Comparison of ENCODE assay signal across 9 cellular contexts in genomic region chr9:132800038-132800648, GRCh38.
DNase-seq lines count a peak whose midpoint lies in the region; ATAC-seq and TF ChIP-seq lines count a peak whose summit lies in the region.
"Had no signal": no experiment of that assay in that cellular context is flagged by ENCODE, and none has a peak within 500 bp of the region (broad histone marks: within the 10 kb centered on the region; RNA-seq: fewer than 3 reads in every experiment).

No MANE protein-coding gene starts in this region.

- peak; percentile 88 for TF ChIP-seq CTCF in KMS-11 (conservative IDR thresholded peaks at IDR 0.05; ENCODE audit: low read depth, low read length)
- peak; percentile 87 for TF ChIP-seq CTCF in fibroblast of villous mesenchyme (IDR thresholded peaks at IDR 0.05; ENCODE audit: insufficient read depth, low read depth, low read length)
- TF ChIP-seq CTCF in neural crest cell (conservative IDR thresholded peaks at IDR 0.05) = peak; percentile 93

- peaks cover 16% of the 10 kb centered on the region; the same call in 1 of the 2 replicates for H3K27me3 ChIP-seq in KMS-11 (ENCODE audit: insufficient read depth, low read depth)

- no peak overlapping the region; the same call in 1 of the 2 replicates for H2AFZ ChIP-seq in KMS-11 (ENCODE audit: low read depth)

- H3K27ac Mint-ChIP-seq in activated T-helper 17 cell treated with anti-CD3 and anti-CD28 coated beads, Interleukin-2, amount 50 U/mL, for 72 hours = peak overlapping the region; percentile 28
- no peak overlapping the region for H3K27ac Mint-ChIP-seq in neural crest cell (ENCODE audit: unreplicated experiment)
- H3K27ac Mint-ChIP-seq: T-helper 1 cell treated with Interleukin-12 subunit alpha and Interleukin-12 subunit beta and Interleukin-4 antibody, amounts not matched to agents 30 μg/mL and 1 μg/mL, for 36 hours had no signal

- no peaks in the 10 kb centered on the region for H3K9me3 Mint-ChIP-seq in activated T-helper 17 cell treated with anti-CD3 and anti-CD28 coated beads, Interleukin-2, amount 50 U/mL, for 72 hours
- no peaks in the 10 kb centered on the region for H3K9me3 Mint-ChIP-seq in neural crest cell
- H3K9me3 Mint-ChIP-seq: T-helper 1 cell treated with Interleukin-12 subunit alpha and Interleukin-12 subunit beta and Interleukin-4 antibody, amounts not matched to agents 30 μg/mL and 1 μg/mL, for 36 hours had no signal

- H3K9ac ChIP-seq in KMS-11 = no peak overlapping the region

- H3K27ac ChIP-seq in KMS-11 = no peak overlapping the region

- H3K4me1 Mint-ChIP-seq in activated T-helper 17 cell treated with anti-CD3 and anti-CD28 coated beads, Interleukin-2, amount 50 U/mL, for 72 hours = no peaks in the 10 kb centered on the region
- H3K4me1 Mint-ChIP-seq in neural crest cell = peaks cover 17% of the 10 kb centered on the region

- H3K4me1 ChIP-seq in KMS-11 (ENCODE audit: low read depth, poor library complexity, severe bottlenecking) = no peaks in the 10 kb centered on the region

- no peak overlapping the region for H3K4me3 ChIP-seq in KMS-11 (IDR thresholded peaks at IDR 0.05; ENCODE audit: insufficient read depth, low read depth, low read length)
- no peak overlapping the region for H3K4me3 ChIP-seq in fibroblast of villous mesenchyme (ENCODE audit: low read depth, low read length)

- H3K4me2 ChIP-seq in KMS-11 = peak overlapping the region; percentile 3; the same call in 1 of the 2 replicates

- H3K36me3 Mint-ChIP-seq in activated T-helper 17 cell treated with anti-CD3 and anti-CD28 coated beads, Interleukin-2, amount 50 U/mL, for 72 hours (ENCODE audit: low read depth) = no peaks in the 10 kb centered on the region
- H3K36me3 Mint-ChIP-seq in neural crest cell (ENCODE audit: low read depth) = no peaks in the 10 kb centered on the region

- DNase-seq in DMS 273 treated with DMSO at 0.1 percent for 48 hours (lab: John Stamatoyannopoulos, UW) (peak; percentile 6), RKO (ENCODE audit: low spot score) (peak; percentile 79), fibroblast of villous mesenchyme (ENCODE audit: low read depth) (peak; percentile 65), neural crest cell (ENCODE audit: low read depth, low spot score) (peak; percentile 55)
- DNase-seq in stimulated activated naive CD4-positive, alpha-beta T cell (lab: John Stamatoyannopoulos, UW) = peak; percentile 37 to 75 (median 54)

- H3K27me3 Mint-ChIP-seq in activated T-helper 17 cell treated with anti-CD3 and anti-CD28 coated beads, Interleukin-2, amount 50 U/mL, for 72 hours = peaks cover 38% of the 10 kb centered on the region
- peaks cover 19% of the 10 kb centered on the region for H3K27me3 Mint-ChIP-seq in neural crest cell (ENCODE audit: low read depth)

- H3K36me3 ChIP-seq in KMS-11 (ENCODE audit: insufficient read depth) = no peaks in the 10 kb centered on the region

- no peak overlapping the region for H3K4me3 Mint-ChIP-seq in activated T-helper 17 cell treated with anti-CD3 and anti-CD28 coated beads, Interleukin-2, amount 50 U/mL, for 72 hours
- H3K4me3 Mint-ChIP-seq in neural crest cell = no peak overlapping the region
- H3K4me3 Mint-ChIP-seq: T-helper 1 cell treated with Interleukin-12 subunit alpha and Interleukin-12 subunit beta and Interleukin-4 antibody, amounts not matched to agents 30 μg/mL and 1 μg/mL, for 36 hours had no signal

- H3K79me2 ChIP-seq in KMS-11 (ENCODE audit: insufficient read depth, low read depth) = no peaks in the 10 kb centered on the region

- ATAC-seq in activated T-helper 17 cell treated with anti-CD3 and anti-CD28 coated beads, Interleukin-2, amount 50 U/mL, for 72 hours (replicated peaks) = peak; percentile 86
- ATAC-seq in HG03139 (IDR thresholded peaks at IDR 0.05; ENCODE audit: unreplicated experiment) = no peak

- no peaks in the 10 kb centered on the region for H4K20me1 ChIP-seq in KMS-11 (ENCODE audit: insufficient read depth)

Comparison
In these comparisons a context has a peak if more than half of its experiments do, and no peak if none do; other contexts are left out.
1. DNase-seq: peak in every context shown above with its lines; median percentile 79 in RKO; 65 in fibroblast of villous mesenchyme; 55 in neural crest cell; 54 in stimulated activated naive CD4-positive, alpha-beta T cell; 6 in DMS 273 treated with DMSO at 0.1 percent for 48 hours.